19 cellular contexts compared by ENCODE assay signal in the genomic region with DNA sequence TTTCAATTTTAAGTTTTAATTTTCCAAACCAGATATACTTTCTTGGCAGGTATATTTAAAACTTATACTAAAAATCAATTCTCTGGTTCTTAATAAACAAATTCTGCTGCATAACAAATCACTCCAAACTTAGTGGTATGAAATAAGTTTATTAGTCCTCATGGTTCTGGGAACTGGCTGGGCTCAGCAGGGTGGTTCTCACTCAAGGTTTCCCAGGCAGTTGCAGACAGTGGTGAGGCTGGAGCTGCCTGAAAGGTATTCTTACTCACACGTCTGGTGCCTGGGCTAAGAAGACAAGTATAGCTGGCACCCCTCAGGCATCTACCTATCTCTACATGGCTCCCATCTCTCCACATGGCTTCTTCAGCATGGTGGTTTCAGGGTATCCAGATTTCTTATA.
"Had no signal": no experiment of that assay in that cellular context is flagged by ENCODE, and none has a peak within 500 bp of the region (broad histone marks: within the 10 kb centered on the region; RNA-seq: fewer than 3 reads in every experiment).

No MANE protein-coding gene starts in this region.

- H3K27ac ChIP-seq: coronary artery, dorsolateral prefrontal cortex, esophagus muscularis mucosa, foreskin keratinocyte, gastroesophageal sphincter, heart left ventricle, left lung, lower lobe of right lung had no signal

- DNase-seq: dermis blood vessel endothelial cell; dorsolateral prefrontal cortex; effector CD4-positive, alpha-beta T cell; effector memory CD4-positive, alpha-beta T cell; foreskin keratinocyte; heart left ventricle; hippocampal formation; left cardiac atrium; left lung; left ventricle myocardium superior; lower lobe of right lung; mesenchymal stem cell; mucosa of descending colon; naive B cell had no signal

- H3K4me1 ChIP-seq: esophagus muscularis mucosa, foreskin keratinocyte, gastroesophageal sphincter, heart left ventricle, left lung, lower lobe of right lung had no signal

- H3K27me3 ChIP-seq: dorsolateral prefrontal cortex, esophagus muscularis mucosa, gastroesophageal sphincter, heart left ventricle, left lung had no signal

- H3K36me3 ChIP-seq: esophagus muscularis mucosa, gastroesophageal sphincter, heart left ventricle, left lung, lower lobe of right lung had no signal

- H3K9me3 ChIP-seq: lower lobe of right lung, mucosa of descending colon had no signal

- H3K4me3 ChIP-seq: coronary artery, dorsolateral prefrontal cortex, esophagus muscularis mucosa, gastroesophageal sphincter, heart left ventricle, left lung, lower lobe of right lung, mucosa of descending colon had no signal

- ATAC-seq: foreskin keratinocyte, gastroesophageal sphincter, heart left ventricle, left cardiac atrium, left lung, left ventricle myocardium superior, lower lobe of right lung, mucosa of descending colon had no signal

- FAIRE-seq: endothelial cell of umbilical vein, keratinocyte had no signal
